ENCODE assay signal across 9 cellular contexts in the genomic region with DNA sequence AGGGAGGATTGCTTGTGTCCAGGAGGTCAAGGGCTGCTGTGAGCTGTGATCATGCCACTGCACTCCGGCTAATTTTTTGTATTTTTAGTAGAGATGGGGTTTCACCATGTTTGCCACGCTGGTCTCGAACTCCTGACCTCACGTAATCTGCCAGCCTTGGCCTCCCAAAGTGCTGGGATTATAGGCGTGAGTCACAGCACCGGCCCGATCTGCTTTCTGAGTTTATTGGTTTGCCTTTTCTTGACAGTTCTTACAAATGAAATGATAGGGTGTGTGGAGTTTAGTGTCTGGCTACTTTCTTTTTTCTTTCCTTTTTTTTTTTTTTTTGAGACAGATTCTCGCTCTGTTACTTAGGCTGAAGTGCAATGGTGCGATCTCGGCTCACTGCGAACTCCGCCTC. TPM values are rescaled to one million over a fixed set of nuclear protein-coding genes. Genes with fewer than 3 reads are reported as not detected.
DNase-seq lines count a peak whose midpoint lies in the region; ATAC-seq and TF ChIP-seq lines count a peak whose summit lies in the region.
"Had no signal": no experiment of that assay in that cellular context is flagged by ENCODE, and none has a peak within 500 bp of the region (broad histone marks: within the 10 kb centered on the region; RNA-seq: fewer than 3 reads in every experiment).

No MANE protein-coding gene starts in this region.

- DNase-seq in SK-N-SH, result no peak
- DNase-seq in right cardiac atrium, result no peak
- no peak for DNase-seq in stomach
- no peak for DNase-seq in CD1c-positive myeloid dendritic cell (ENCODE audit: extremely low spot score)
- DNase-seq in NCI-H1930 (lab: John Stamatoyannopoulos, UW), result no peak
- DNase-seq in pons (ENCODE audit: low spot score), result no peak
- DNase-seq: 8988T had no signal

- no peak for TF ChIP-seq CTCF in SK-N-SH (IDR thresholded peaks at IDR 0.05)
- no peak for TF ChIP-seq CTCF in WI38 (IDR thresholded peaks at IDR 0.05; ENCODE audit: low read depth, low read length)
- no peak for TF ChIP-seq CTCF in stomach (IDR thresholded peaks at IDR 0.05)

- ATAC-seq in SK-N-SH treated with all-trans-retinoic acid at 6 μM for 48 hours (no peak), right cardiac atrium (no peak)

- intact Hi-C loops in right cardiac atrium (cut with DNase I), result no loop called here
- intact Hi-C loops in stomach (cut with DNase I; ENCODE audit: low total_unique reads), result no loop called here

- POLR2A ChIA-PET in SK-N-SH (lab: Yijun Ruan, JAX), result interaction anchor here (0.9 kb wide), 1 partner anchor 162 kb away, joined by 3 read pairs; no protein-coding TSS in a partner anchor

- TF ChIP-seq EP300 in SK-N-SH (IDR thresholded peaks at IDR 0.05; ENCODE audit: borderline replicate concordance in 1 of 2, low read depth in 1 of 2, low read length in 1 of 2) (no peak), stomach (IDR thresholded peaks at IDR 0.05) (no peak)

- H3K4me1 ChIP-seq in SK-N-SH (ENCODE audit: control insufficient read depth in 1 of 2, insufficient read depth in 2 of 2, low read depth in 1 of 2, low read length in 1 of 2) (no peaks in the 10 kb centered on the region; a peak in 1 of 4 replicates), right cardiac atrium (ENCODE audit: control insufficient read depth, insufficient read depth, low read length) (no peaks in the 10 kb centered on the region), stomach (peaks cover 0 to 54% (median 17%) of the 10 kb centered on the region in 4 donors)

- H3K36me3 ChIP-seq in SK-N-SH (replicated peaks in 1 of 2; ENCODE audit: control insufficient read depth in 1 of 2, insufficient read depth in 2 of 2, low read length in 1 of 2) (peaks cover 0 to 5% of the 10 kb centered on the region in 2 experiments), stomach (peaks cover 0 to 17% (median 16%) of the 10 kb centered on the region in 4 donors)

- H3K27me3 ChIP-seq in SK-N-SH (ENCODE audit: insufficient read depth) (no peaks in the 10 kb centered on the region), right cardiac atrium (ENCODE audit: control insufficient read depth, insufficient read depth) (no peaks in the 10 kb centered on the region), stomach (no peaks in the 10 kb centered on the region)

- H3K9ac ChIP-seq in SK-N-SH, result peak overlapping the region; percentile 77; the same call in 1 of the 2 replicates

- H3K27ac ChIP-seq in SK-N-SH (ENCODE audit: low read depth in 2 of 2, low read length in 1 of 2), result peak overlapping the region in 1 of 2 experiments; percentile 74; a peak in 1 of 4 replicates
- H3K27ac ChIP-seq in right cardiac atrium (ENCODE audit: low read length), result peak overlapping the region; percentile 44
- H3K27ac ChIP-seq in stomach, result peak overlapping the region in 4 of 5 donors; percentile 74 to 86 (median 78)

- H2AFZ ChIP-seq in SK-N-SH (ENCODE audit: low read depth), result peak overlapping the region; percentile 97; the same call in 1 of the 2 replicates

- 82% methylated on average over 12 of the region's 12 CpGs for WGBS in SK-N-SH (ENCODE audit: low lambda C conversion rate)
- WGBS in right cardiac atrium, result 85% methylated on average over 12 of the region's 12 CpGs
- 69 to 81% (median 78%) methylated on average over 11 to 12 of the region's 12 CpGs for WGBS in stomach, 5 donors

- no peak for TF ChIP-seq RAD21 in SK-N-SH (IDR thresholded peaks at IDR 0.05; ENCODE audit: low read length)

- H3F3A ChIP-seq in SK-N-SH (replicated peaks; ENCODE audit: insufficient read depth), result no peaks in the 10 kb centered on the region

- H3K9me2 ChIP-seq in SK-N-SH, result no peaks in the 10 kb centered on the region

- no peak for TF ChIP-seq POLR2A in stomach (IDR thresholded peaks at IDR 0.05)

- H3K4me3 ChIP-seq in SK-N-SH (ENCODE audit: low read depth in 2 of 2, low read length in 1 of 2) (peak overlapping the region; percentile 49 to 78), WI38 (ENCODE audit: low read depth, low read length) (peak overlapping the region; percentile 78), right cardiac atrium (ENCODE audit: low read length) (peak overlapping the region; percentile 48), stomach (peak overlapping the region; percentile 74 to 88 (median 82))

- H3K4me2 ChIP-seq in SK-N-SH, result peak overlapping the region; percentile 88

- no peaks in the 10 kb centered on the region for H4K20me1 ChIP-seq in SK-N-SH (ENCODE audit: insufficient read depth)

- H3K79me2 ChIP-seq in SK-N-SH (ENCODE audit: insufficient read depth), result peaks cover 26% of the 10 kb centered on the region

- H3K9me3 ChIP-seq in SK-N-SH (no peaks in the 10 kb centered on the region), right cardiac atrium (ENCODE audit: control insufficient read depth, low read length) (no peaks in the 10 kb centered on the region), stomach (no peaks in the 10 kb centered on the region)

- CTCF ChIA-PET in SK-N-SH (lab: Yijun Ruan, JAX), result interaction anchor here (2.2 kb wide), 1 partner anchor 55 kb away, joined by 12 read pairs; no protein-coding TSS in a partner anchor

TF ChIP-seq in SK-N-SH, 30 proteins besides CTCF, POLR2A, EP300 and RAD21 (continues in another document):
- TF ChIP-seq YY1 (IDR thresholded peaks at IDR 0.05; ENCODE audit: low read depth) (no peak), FOXM1 (IDR thresholded peaks at IDR 0.05; ENCODE audit: low read depth) (no peak), SIN3A (IDR thresholded peaks at IDR 0.05; ENCODE audit: borderline replicate concordance, low read depth, low read length) (no peak)
- TF ChIP-seq, protein P1, sequence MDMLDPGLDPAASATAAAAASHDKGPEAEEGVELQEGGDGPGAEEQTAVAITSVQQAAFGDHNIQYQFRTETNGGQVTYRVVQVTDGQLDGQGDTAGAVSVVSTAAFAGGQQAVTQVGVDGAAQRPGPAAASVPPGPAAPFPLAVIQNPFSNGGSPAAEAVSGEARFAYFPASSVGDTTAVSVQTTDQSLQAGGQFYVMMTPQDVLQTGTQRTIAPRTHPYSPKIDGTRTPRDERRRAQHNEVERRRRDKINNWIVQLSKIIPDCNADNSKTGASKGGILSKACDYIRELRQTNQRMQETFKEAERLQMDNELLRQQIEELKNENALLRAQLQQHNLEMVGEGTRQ (IDR thresholded peaks at IDR 0.05; ENCODE audit: borderline replicate concordance, low read depth, low read length), result no peak

TF ChIP-seq in SK-N-SH treated with all-trans-retinoic acid at 6 μM for 48 hours, 23 proteins besides CTCF, POLR2A, EP300 and RAD21 (continues in another document):
- TF ChIP-seq TCF4 (CRISPR knock-in tag; IDR thresholded peaks at IDR 0.05; ENCODE audit: borderline replicate concordance) (no peak), OSR1 (CRISPR knock-in tag; IDR thresholded peaks at IDR 0.05) (no peak), ZNF8 (CRISPR knock-in tag; IDR thresholded peaks at IDR 0.05) (no peak)
- TF ChIP-seq, protein P2, sequence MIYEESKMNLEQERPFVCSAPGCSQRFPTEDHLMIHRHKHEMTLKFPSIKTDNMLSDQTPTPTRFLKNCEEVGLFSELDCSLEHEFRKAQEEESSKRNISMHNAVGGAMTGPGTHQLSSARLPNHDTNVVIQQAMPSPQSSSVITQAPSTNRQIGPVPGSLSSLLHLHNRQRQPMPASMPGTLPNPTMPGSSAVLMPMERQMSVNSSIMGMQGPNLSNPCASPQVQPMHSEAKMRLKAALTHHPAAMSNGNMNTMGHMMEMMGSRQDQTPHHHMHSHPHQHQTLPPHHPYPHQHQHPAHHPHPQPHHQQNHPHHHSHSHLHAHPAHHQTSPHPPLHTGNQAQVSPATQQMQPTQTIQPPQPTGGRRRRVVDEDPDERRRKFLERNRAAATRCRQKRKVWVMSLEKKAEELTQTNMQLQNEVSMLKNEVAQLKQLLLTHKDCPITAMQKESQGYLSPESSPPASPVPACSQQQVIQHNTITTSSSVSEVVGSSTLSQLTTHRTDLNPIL (CRISPR knock-in tag; IDR thresholded peaks at IDR 0.05; ENCODE audit: low read depth), result no peak
- TF ChIP-seq, protein P3, sequence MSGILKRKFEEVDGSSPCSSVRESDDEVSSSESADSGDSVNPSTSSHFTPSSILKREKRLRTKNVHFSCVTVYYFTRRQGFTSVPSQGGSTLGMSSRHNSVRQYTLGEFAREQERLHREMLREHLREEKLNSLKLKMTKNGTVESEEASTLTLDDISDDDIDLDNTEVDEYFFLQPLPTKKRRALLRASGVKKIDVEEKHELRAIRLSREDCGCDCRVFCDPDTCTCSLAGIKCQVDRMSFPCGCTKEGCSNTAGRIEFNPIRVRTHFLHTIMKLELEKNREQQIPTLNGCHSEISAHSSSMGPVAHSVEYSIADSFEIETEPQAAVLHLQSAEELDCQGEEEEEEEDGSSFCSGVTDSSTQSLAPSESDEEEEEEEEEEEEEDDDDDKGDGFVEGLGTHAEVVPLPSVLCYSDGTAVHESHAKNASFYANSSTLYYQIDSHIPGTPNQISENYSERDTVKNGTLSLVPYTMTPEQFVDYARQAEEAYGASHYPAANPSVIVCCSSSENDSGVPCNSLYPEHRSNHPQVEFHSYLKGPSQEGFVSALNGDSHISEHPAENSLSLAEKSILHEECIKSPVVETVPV (CRISPR knock-in tag; IDR thresholded peaks at IDR 0.05), result no peak

RNA-seq across cellular contexts. Expression of a gene that starts 0.8 kb away (rescaled TPM):
- polyA plus RNA-seq in SK-N-SH (2012; rRNA removed), result 5.1 and 6.0 TPM in 2 replicates
- 3.7 and 4.7 TPM in 2 replicates for polyA plus RNA-seq in SK-N-SH (2012; cell fraction: cytosol; rRNA removed)
- polyA plus RNA-seq in SK-N-SH (2012; cell fraction: nucleus; rRNA removed), result 17.9 and 22.3 TPM in 2 replicates
- total RNA-seq in right cardiac atrium, result 1 to 10 TPM; 3.4 to 4.2 (median 4.0) TPM
- polyA plus RNA-seq in right cardiac atrium, result 3.3 TPM
- total RNA-seq in stomach, result 10 to 100 TPM in 1 of 5 donors, 1 to 10 TPM in 3, not detected in 1; 2.6 to 40.3 (median 5.2) TPM
- polyA plus RNA-seq in stomach, result 1 to 10 TPM; 2.4 to 3.9 (median 3.2) TPM

RNA-seq across cellular contexts. Expression of a gene that starts 1.1 kb away (rescaled TPM):
- polyA plus RNA-seq in SK-N-SH (2012; rRNA removed) (not detected in 2 replicates), right cardiac atrium (not detected), stomach (not detected)
- 0.01 TPM in 1 of 2 replicates, not detected in the other for polyA plus RNA-seq in SK-N-SH (2012; cell fraction: cytosol; rRNA removed)
- polyA plus RNA-seq in SK-N-SH (2012; cell fraction: nucleus; rRNA removed), result not detected in 2 replicates
- total RNA-seq in right cardiac atrium (not detected), stomach (not detected)

RNA-seq across cellular contexts. Expression of a gene that starts 25.3 kb away (rescaled TPM):
- polyA plus RNA-seq in SK-N-SH (2012; rRNA removed), result 16.0 and 18.7 TPM in 2 replicates
- 12.7 and 14.8 TPM in 2 replicates for polyA plus RNA-seq in SK-N-SH (2012; cell fraction: cytosol; rRNA removed)
- 31.2 and 35.4 TPM in 2 replicates for polyA plus RNA-seq in SK-N-SH (2012; cell fraction: nucleus; rRNA removed)
- total RNA-seq in right cardiac atrium, result 10 to 100 TPM; 64.6 to 88.9 (median 83.0) TPM
- polyA plus RNA-seq in right cardiac atrium, result 52.9 TPM
- total RNA-seq in stomach, result 10 to 100 TPM; 17.7 to 67.7 (median 26.1) TPM
- 10 to 100 TPM; 15.6 to 20.2 (median 16.2) TPM for polyA plus RNA-seq in stomach

RNA-seq across cellular contexts. Expression of a gene that starts 45.2 kb away (rescaled TPM):
- polyA plus RNA-seq in SK-N-SH (2012; rRNA removed) (7.7 and 16.8 TPM in 2 replicates), right cardiac atrium (15.6 TPM), stomach (10 to 100 TPM; 11.5 to 15.8 (median 11.6) TPM)
- 8.0 and 12.7 TPM in 2 replicates for polyA plus RNA-seq in SK-N-SH (2012; cell fraction: cytosol; rRNA removed)
- 52.6 and 53.5 TPM in 2 replicates for polyA plus RNA-seq in SK-N-SH (2012; cell fraction: nucleus; rRNA removed)
- total RNA-seq in right cardiac atrium (10 to 100 TPM; 20.7 to 25.8 (median 20.9) TPM), stomach (10 to 100 TPM in 2 of 5 donors, 1 to 10 TPM in 3; 3.5 to 64.7 (median 9.0) TPM)
